In the genomic region with DNA sequence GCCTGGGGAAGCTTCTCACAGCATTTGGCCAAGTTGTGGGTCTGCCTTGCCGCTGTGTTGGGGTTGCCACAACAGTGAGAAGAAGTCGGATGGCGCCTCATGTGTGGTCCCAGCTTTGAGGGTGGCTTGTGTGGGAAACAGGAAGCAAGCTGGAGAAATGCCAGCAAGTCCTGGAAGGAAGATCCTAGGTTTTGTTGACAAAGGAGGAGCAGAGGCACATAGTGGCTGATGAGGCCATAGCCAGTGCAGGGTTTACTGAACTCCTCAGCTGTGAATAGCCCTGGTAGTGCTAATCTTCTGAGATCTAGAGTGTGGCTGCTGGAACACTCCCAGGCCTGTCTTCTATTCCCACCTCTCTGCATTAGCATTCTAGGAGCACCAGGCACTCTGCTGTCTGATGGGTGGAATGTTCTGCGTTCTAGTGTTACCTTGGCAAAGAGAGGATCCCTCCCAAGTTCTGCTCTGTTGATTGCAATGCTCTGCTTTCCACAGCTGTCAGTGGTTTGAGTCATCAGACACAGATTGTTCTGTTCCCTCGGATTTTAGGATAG, we compare ENCODE assay signal across 14 cellular contexts. TPM values are rescaled to one million over a fixed set of nuclear protein-coding genes. Genes with fewer than 3 reads are reported as not detected.
DNase-seq lines count a peak whose midpoint lies in the region; ATAC-seq and TF ChIP-seq lines count a peak whose summit lies in the region.
"Had no signal": no experiment of that assay in that cellular context is flagged by ENCODE, and none has a peak within 500 bp of the region (broad histone marks: within the 10 kb centered on the region; RNA-seq: fewer than 3 reads in every experiment).

No MANE protein-coding gene starts in this region.

- DNase-seq in A673 (ENCODE audit: low spot score) (peak; percentile 24), HFFc6 (peak; percentile 7), endothelial cell (ENCODE audit: low spot score) (no peak), NOMO-1 (lab: John Stamatoyannopoulos, UW; ENCODE audit: unreplicated experiment in 2 of 2) (no peak)
- no peak for DNase-seq in effector CD4-positive, alpha-beta T cell
- DNase-seq: activated CD4-positive, alpha-beta T cell treated with anti-CD3 and anti-CD28 coated beads, Interleukin-2, amount 10 ng/mL, durations not matched to agents 7 days and 5 days; DMS53; stimulated activated CD4-positive, alpha-beta T cell treated with anti-CD3 and anti-CD28 coated beads, Interleukin-1b, Interleukin-23, amount 100 ng/mL, for 48 hours; T-helper 17 cell had no signal

- BruUV-seq in A673 (replicated peaks; lab: Mats Ljungman, UMichigan) = no TSS peak

- H3K27me3 Mint-ChIP-seq in HFFc6 (ENCODE audit: insufficient read depth) = peaks cover 2% of the 10 kb centered on the region; the same call in 1 of the 2 replicates
- peaks cover 2% of the 10 kb centered on the region for H3K27me3 Mint-ChIP-seq in endothelial cell (ENCODE audit: unreplicated experiment)
- H3K27me3 Mint-ChIP-seq: activated CD4-positive, alpha-beta T cell treated with anti-CD3 and anti-CD28 coated beads, Interleukin-2, amount 10 ng/mL, durations not matched to agents 7 days and 5 days; T-helper 17 cell had no signal

- ATAC-seq in HG02885 (IDR thresholded peaks at IDR 0.05; ENCODE audit: poor library complexity, unreplicated experiment) (no peak), HG03439 (IDR thresholded peaks at IDR 0.05; ENCODE audit: unreplicated experiment) (no peak)
- ATAC-seq: GM12878, T-helper 17 cell had no signal

- H3K4me1 Mint-ChIP-seq in HFFc6 (ENCODE audit: low read depth) (peaks cover 14% of the 10 kb centered on the region), endothelial cell (ENCODE audit: unreplicated experiment) (peaks cover 21% of the 10 kb centered on the region)

- no peak overlapping the region for H3K4me3 ChIP-seq in A673 (ENCODE audit: low read depth, low read length, poor library complexity, severe bottlenecking)
- H3K4me3 ChIP-seq in mesodermal cell (ENCODE audit: extremely low read depth, insufficient read depth, low read length, poor library complexity, severe bottlenecking) = no peak overlapping the region
- H3K4me3 ChIP-seq: GM12878 had no signal

- no peaks in the 10 kb centered on the region for H3K27me3 ChIP-seq in A673 (replicated peaks; ENCODE audit: insufficient read depth, low read depth, low read length, poor library complexity)

- H3K9me3 ChIP-seq in A673 (ENCODE audit: low read depth, low read length, poor library complexity, severe bottlenecking) (no peaks in the 10 kb centered on the region), mesodermal cell (ENCODE audit: control insufficient read depth, low read length) (no peaks in the 10 kb centered on the region)

- no peak for TF ChIP-seq CTCF in A673 (conservative IDR thresholded peaks at IDR 0.05; ENCODE audit: low read depth, low read length)
- TF ChIP-seq CTCF in HFFc6 (IDR thresholded peaks at IDR 0.05) = no peak
- no peak for TF ChIP-seq CTCF in endothelial cell (IDR thresholded peaks at IDR 0.05; ENCODE audit: unreplicated experiment)

- CTCF ChIA-PET in A673 (lab: Charles Lee) = interaction anchor here (0.6 kb wide), 1 partner anchor 646 kb away, joined by 5 read pairs; no protein-coding TSS in a partner anchor

- no peaks in the 10 kb centered on the region for H3K36me3 Mint-ChIP-seq in HFFc6 (ENCODE audit: low read depth)
- peaks cover 8% of the 10 kb centered on the region for H3K36me3 Mint-ChIP-seq in endothelial cell (ENCODE audit: low read depth, unreplicated experiment)

- H3K4me1 ChIP-seq in A673 (ENCODE audit: insufficient read depth, low read length, poor library complexity, severe bottlenecking) = no peaks in the 10 kb centered on the region
- H3K4me1 ChIP-seq in mesodermal cell (ENCODE audit: control insufficient read depth, insufficient read depth, low read length, poor library complexity, severe bottlenecking) = peaks cover 4% of the 10 kb centered on the region

- intact Hi-C loops in A673 (cut with micrococcal nuclease; ENCODE audit: unreplicated experiment) = no loop called here

- no peaks in the 10 kb centered on the region for H3K36me3 ChIP-seq in A673 (ENCODE audit: insufficient read depth, low read length, poor library complexity, severe bottlenecking)
- peaks cover 15% of the 10 kb centered on the region for H3K36me3 ChIP-seq in mesodermal cell (ENCODE audit: control insufficient read depth, insufficient read depth, low read length)

- POLR2A ChIA-PET in A673 (lab: Charles Lee; ENCODE audit: low non-redundant PET) = no interaction called here

- H3K27ac ChIP-seq in A673 (ENCODE audit: low read depth, low read length, poor library complexity, severe bottlenecking) (no peak overlapping the region), mesodermal cell (ENCODE audit: low read depth, low read length, severe bottlenecking) (peak overlapping the region; percentile 59)

- H3K9me3 Mint-ChIP-seq in HFFc6 (no peaks in the 10 kb centered on the region), endothelial cell (ENCODE audit: unreplicated experiment) (no peaks in the 10 kb centered on the region)
- H3K9me3 Mint-ChIP-seq: activated CD4-positive, alpha-beta T cell treated with anti-CD3 and anti-CD28 coated beads, Interleukin-2, amount 10 ng/mL, durations not matched to agents 7 days and 5 days; activated T-helper 1 cell treated with anti-CD3 and anti-CD28 coated beads, Interleukin-12 subunit alpha, Interleukin-12 subunit beta, Interleukin-2, Interleukin-4 antibody, amounts not matched to agents 30 ng/mL and 10 ng/mL and 1 ng/mL, durations not matched to agents 14 hours and 24 hours and 36 hours had no signal

- 85 to 88% methylated on average over 4 to 5 of the region's 5 CpGs for WGBS in mesodermal cell (ENCODE audit: insufficient coverage in 2 of 2), 2 experiments

- no peak overlapping the region for H3K4me3 Mint-ChIP-seq in HFFc6
- no peak overlapping the region for H3K4me3 Mint-ChIP-seq in endothelial cell (ENCODE audit: unreplicated experiment)
- H3K4me3 Mint-ChIP-seq: activated CD4-positive, alpha-beta T cell treated with anti-CD3 and anti-CD28 coated beads, Interleukin-2, amount 10 ng/mL, durations not matched to agents 7 days and 5 days; activated T-helper 1 cell treated with anti-CD3 and anti-CD28 coated beads, Interleukin-12 subunit alpha, Interleukin-12 subunit beta, Interleukin-2, Interleukin-4 antibody, amounts not matched to agents 30 ng/mL and 10 ng/mL and 1 ng/mL, durations not matched to agents 14 hours and 24 hours and 36 hours; T-helper 17 cell had no signal

- H3K27ac Mint-ChIP-seq in HFFc6 = 0 out of 2 replicates have a peak overlapping the region, but pooled peaks have one; percentile 31
- H3K27ac Mint-ChIP-seq in endothelial cell (ENCODE audit: unreplicated experiment) = peak overlapping the region; percentile 57
- H3K27ac Mint-ChIP-seq: activated CD4-positive, alpha-beta T cell treated with anti-CD3 and anti-CD28 coated beads, Interleukin-2, amount 10 ng/mL, durations not matched to agents 7 days and 5 days; activated T-helper 1 cell treated with anti-CD3 and anti-CD28 coated beads, Interleukin-12 subunit alpha, Interleukin-12 subunit beta, Interleukin-2, Interleukin-4 antibody, amounts not matched to agents 30 ng/mL and 10 ng/mL and 1 ng/mL, durations not matched to agents 14 hours and 24 hours and 36 hours; T-helper 17 cell had no signal

RNA-seq across cellular contexts. Expression of a gene that starts 25.2 kb away (rescaled TPM):
- total RNA-seq in A673 (2021) = 0.43 and 0.81 TPM in 2 replicates
- 10 to 100 TPM; 12.0 to 15.3 (median 13.3) TPM for total RNA-seq in HFFc6 (2021; fragmentation: NEBNext Ultra II Directional; extraction: Animal tissue kit (Norgen Biotek cat#: 25700))
- total RNA-seq in endothelial cell (ENCODE audit: unreplicated experiment) = 8.4 TPM
- polyA plus RNA-seq in mesodermal cell (2013, experiment 1 of 2) = 6.2 TPM
- 6.0 TPM for polyA plus RNA-seq in mesodermal cell (2013, experiment 2 of 2)

RNA-seq across cellular contexts. Expression of a gene that starts 37.7 kb away (rescaled TPM):
- 3.4 and 3.5 TPM in 2 replicates for total RNA-seq in A673 (2021)
- total RNA-seq in HFFc6 (2021; fragmentation: NEBNext Ultra II Directional; extraction: Animal tissue kit (Norgen Biotek cat#: 25700)) = 1 to 10 TPM in 1 of 6 experiments, under 1 TPM in 5; 0.51 to 1.5 (median 0.76) TPM
- total RNA-seq in endothelial cell (ENCODE audit: unreplicated experiment) = 10.1 TPM
- 9.3 TPM for polyA plus RNA-seq in mesodermal cell (2013, experiment 1 of 2)
- 5.9 TPM for polyA plus RNA-seq in mesodermal cell (2013, experiment 2 of 2)

Comparison
In these comparisons a context has a peak if more than half of its experiments do, and no peak if none do; other contexts are left out.
1. DNase-seq: peak in A673 (single experiment) and HFFc6 (single experiment); none in endothelial cell (single experiment), NOMO-1 (0 of 2) and effector CD4-positive, alpha-beta T cell (single experiment).